Comparison of ENCODE assay signal across 1 cellular context in genomic region chr7:127632276-127632910, GRCh38.
TF ChIP-seq lines count a peak whose summit lies in the region.

No MANE protein-coding gene starts in this region.

TF ChIP-seq in SK-N-SH, 30 proteins besides CTCF, POLR2A, EP300 and RAD21 (continued from another document):
- 0 out of 2 replicates have a peak, but pooled peaks have one; percentile 12 for TF ChIP-seq JUND (IDR thresholded peaks at IDR 0.05)
- no peak for TF ChIP-seq MXI1 (IDR thresholded peaks at IDR 0.05; ENCODE audit: low read depth, low read length)
